In the genomic region with DNA sequence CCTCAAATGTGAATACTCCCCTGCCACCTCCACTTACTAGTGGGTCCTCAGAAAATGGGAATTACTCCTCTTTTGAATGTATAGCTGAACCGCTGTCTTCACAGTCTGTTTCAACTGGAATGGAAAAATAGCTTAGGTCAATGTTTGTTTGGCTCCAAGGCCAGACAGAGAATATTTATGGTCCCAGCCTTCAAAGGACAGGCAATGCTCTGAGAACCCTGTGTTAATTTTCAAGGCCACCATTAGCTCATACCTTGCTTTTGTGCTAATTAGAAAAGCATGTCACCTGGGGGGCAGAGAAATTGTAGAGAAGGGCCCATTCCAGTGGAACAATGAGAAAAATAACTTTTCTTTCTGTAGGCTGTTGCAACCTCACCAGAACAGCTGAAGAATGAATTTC, we compare ENCODE assay signal across 21 cellular contexts. TPM values are rescaled to one million over a fixed set of nuclear protein-coding genes. Genes with fewer than 3 reads are reported as not detected.
"Had no signal": no experiment of that assay in that cellular context is flagged by ENCODE, and none has a peak within 500 bp of the region (broad histone marks: within the 10 kb centered on the region; RNA-seq: fewer than 3 reads in every experiment).

No MANE protein-coding gene starts in this region.

- FAIRE-seq: HTR-8/SVneo had no signal

- H3K36me3 ChIP-seq: MG63 had no signal

- H3K27me3 ChIP-seq: MG63 had no signal

- H3K9me2 ChIP-seq: SK-N-SH had no signal

- H3K4me3 ChIP-seq: MG63 had no signal

- H3K4me2 ChIP-seq: SK-N-SH had no signal

- H3K9ac ChIP-seq: SK-N-SH had no signal

- H3K9me3 ChIP-seq: MG63, SK-N-SH had no signal

- DNase-seq: Karpas-422, KG1, MG63, NCI-H1092 treated with DMSO at 0.1 percent for 48 hours, NCI-H1436, NCI-H187, NCI-H2029, NCI-H2081 treated with DMSO at 0.1 percent for 48 hours, NCI-H2171, NCI-H226, NCI-H446, NCI-H510A, NCI-H524 treated with DMSO at 0.1 percent for 48 hours, NCI-H69, NCI-H774, SHP77, SK-N-SH had no signal

- H3K27ac ChIP-seq: RWPE1 had no signal

- ATAC-seq: Panc1 had no signal

RNA-seq across cellular contexts. Expression of a gene that starts 19.6 kb away (rescaled TPM):
- total RNA-seq: SK-MEL-5 had no signal
- polyA plus RNA-seq: SK-N-SH had no signal
